In genomic region chr16:10113248-10113647, GRCh38 we compare ENCODE assay signal across 21 cellular contexts.
DNase-seq lines count a peak whose midpoint lies in the region; ATAC-seq lines count a peak whose summit lies in the region.
"Had no signal": no experiment of that assay in that cellular context is flagged by ENCODE, and none has a peak within 500 bp of the region (broad histone marks: within the 10 kb centered on the region; RNA-seq: fewer than 3 reads in every experiment).

No MANE protein-coding gene starts in this region.

- H3K14ac ChIP-seq in neuronal stem cell (ENCODE audit: low read length) = no peak overlapping the region

- H3K4me2 ChIP-seq in neuronal stem cell (ENCODE audit: insufficient read depth, low read length, poor library complexity, severe bottlenecking) = no peak overlapping the region
- H3K4me2 ChIP-seq: BLaER1 had no signal

- WGBS in neuronal stem cell (ENCODE audit: extremely low coverage in 2 of 2, insufficient read length in 2 of 2, insufficient replicate concordance in 1 of 2), 2 donors = no CpG with 5 or more reads among the region's 7 CpGs

- DNase-seq in M059J (ENCODE audit: low read depth) (peak; percentile 73), RPMI7951 (ENCODE audit: low read depth) (peak; percentile 63), neuronal stem cell (ENCODE audit: low spot score) (no peak), nucleus accumbens (lab: John Stamatoyannopoulos, UW) (no peak), COR-L47 (lab: John Stamatoyannopoulos, UW) (no peak)
- DNase-seq: 8988T; ACHN; BE2C; C1 segment of cervical spinal cord; Caco-2; Calu3; CD4-positive, alpha-beta memory T cell; CD4-positive, CD25-positive, alpha-beta regulatory T cell; CD8-positive, alpha-beta memory T cell; DMS79 treated with DMSO at 0.1 percent for 48 hours; EL; GDM1 had no signal

- H4K91ac ChIP-seq in neuronal stem cell (ENCODE audit: low read depth, low read length, poor library complexity) = no peak overlapping the region

- no peak overlapping the region for H3K4ac ChIP-seq in neuronal stem cell (ENCODE audit: low read length)

- H2BK15ac ChIP-seq in neuronal stem cell (ENCODE audit: low read length) = no peak overlapping the region

- no peak overlapping the region for H3K27ac ChIP-seq in neuronal stem cell (replicated peaks; ENCODE audit: low read length)
- H3K27ac ChIP-seq: BLaER1 had no signal

- H3K9ac ChIP-seq in neuronal stem cell (ENCODE audit: low read depth, low read length, poor library complexity) = no peak overlapping the region
- H3K9ac ChIP-seq: BLaER1 had no signal

- H3K36me3 ChIP-seq in neuronal stem cell (replicated peaks in 1 of 2; ENCODE audit: control insufficient read depth in 2 of 2, insufficient read depth in 2 of 2, low read length in 2 of 2) = no peaks in the 10 kb centered on the region
- H3K36me3 ChIP-seq: BE2C, BLaER1 had no signal

- ATAC-seq in HG03571 (IDR thresholded peaks at IDR 0.05; ENCODE audit: unreplicated experiment) (no peak), GM21528 (IDR thresholded peaks at IDR 0.05; ENCODE audit: low FRiP score, unreplicated experiment) (no peak)
- ATAC-seq: GM12878 had no signal

- H2BK120ac ChIP-seq in neuronal stem cell (ENCODE audit: low read depth, low read length) = no peak overlapping the region

- peak overlapping the region; percentile 36 for H3K18ac ChIP-seq in neuronal stem cell (ENCODE audit: low read length)

- no peak overlapping the region for H2AK5ac ChIP-seq in neuronal stem cell (ENCODE audit: low read depth, low read length)

- no peak overlapping the region for H4K8ac ChIP-seq in neuronal stem cell (ENCODE audit: low read depth, low read length)

- H3K4me1 ChIP-seq in neuronal stem cell (ENCODE audit: control insufficient read depth in 2 of 2, insufficient read depth in 1 of 2, low read depth in 1 of 2, low read length in 2 of 2) = no peaks in the 10 kb centered on the region
- H3K4me1 ChIP-seq: BE2C, BLaER1, Caco-2 had no signal

- no peak overlapping the region for H3K23ac ChIP-seq in neuronal stem cell (ENCODE audit: low read depth, low read length, poor library complexity)

- H3K4me3 ChIP-seq in neuronal stem cell (ENCODE audit: low read length in 2 of 2) = no peak overlapping the region
- H3K4me3 ChIP-seq: BLaER1, GM12878 had no signal

- H2BK5ac ChIP-seq in neuronal stem cell (ENCODE audit: low read length) = no peak overlapping the region

- no peaks in the 10 kb centered on the region for H3K79me1 ChIP-seq in neuronal stem cell (ENCODE audit: low read depth, low read length)

- H3K27me3 ChIP-seq in neuronal stem cell (ENCODE audit: control insufficient read depth in 3 of 3, insufficient read depth in 3 of 3, low read depth in 1 of 3, low read length in 3 of 3) = no peaks in the 10 kb centered on the region
- H3K27me3 ChIP-seq: BE2C, BLaER1 had no signal

- H2AFZ ChIP-seq in neuronal stem cell (ENCODE audit: low read length) = no peak overlapping the region

- H3K9me3 ChIP-seq in neuronal stem cell (replicated peaks in 1 of 2; ENCODE audit: control insufficient read depth in 2 of 2, insufficient read depth in 1 of 2, low read depth in 1 of 2, low read length in 2 of 2) = no peaks in the 10 kb centered on the region
- H3K9me3 ChIP-seq: BE2C, BLaER1, Caco-2 had no signal

- no peak overlapping the region for H2BK12ac ChIP-seq in neuronal stem cell (ENCODE audit: low read length)

Comparison
In these comparisons a context has a peak if more than half of its experiments do, and no peak if none do; other contexts are left out.
1. DNase-seq: peak in M059J (single experiment) and RPMI7951 (single experiment); none in neuronal stem cell (single experiment), nucleus accumbens (0 of 56) and COR-L47 (single experiment).